Comparison of ENCODE assay signal across 1 cellular context in genomic region chr19:47490031-47490430, GRCh38.
TF ChIP-seq lines count a peak whose summit lies in the region.

No MANE protein-coding gene starts in this region.

TF ChIP-seq in H1, 55 proteins besides CTCF, POLR2A, EP300 and RAD21:
- TF ChIP-seq HDAC6 (IDR thresholded peaks at IDR 0.05; ENCODE audit: low read depth, low read length), result no peak
- TF ChIP-seq SIN3A (conservative IDR thresholded peaks at IDR 0.05 in 1 of 2, IDR thresholded peaks at IDR 0.05 in 1 of 2; ENCODE audit: low read depth in 1 of 2, low read length in 2 of 2), result no peak
- TF ChIP-seq CHD2 (IDR thresholded peaks at IDR 0.05; ENCODE audit: low read length), result no peak
